6 cellular contexts compared by ENCODE assay signal in genomic region chr12:122484385-122484784, GRCh38. TPM values are rescaled to one million over a fixed set of nuclear protein-coding genes. Genes with fewer than 3 reads are reported as not detected.
DNase-seq lines count a peak whose midpoint lies in the region; ATAC-seq, FAIRE-seq and TF ChIP-seq lines count a peak whose summit lies in the region.
"Not testable (repeated sequence)": the region's sequence is repeated elsewhere in the genome, so short reads cannot be mapped to it uniquely, and the experiment has no call there.

No MANE protein-coding gene starts in this region.

- BruUV-seq in K562 (replicated peaks; lab: Mats Ljungman, UMichigan) = not testable (repeated sequence)

- 0 out of 2 replicates have a peak overlapping the region, but pooled peaks have one; percentile 12 for H3K27ac ChIP-seq in RWPE1
- H3K27ac ChIP-seq in K562 (ENCODE audit: extremely low read depth, low read depth, low read length) = not testable (repeated sequence)

- TF ChIP-seq CTCF in RWPE1 (conservative IDR thresholded peaks at IDR 0.05; ENCODE audit: low read depth); K562 (IDR thresholded peaks at IDR 0.05 in 2 of 3, conservative IDR thresholded peaks at IDR 0.05 in 1 of 3; ENCODE audit: insufficient read depth in 2 of 3, low read depth in 1 of 3, low read length in 3 of 3); glutamatergic neuron (IDR thresholded peaks at IDR 0.05; ENCODE audit: partially characterized antibody, unreplicated experiment): not testable (repeated sequence)

- not testable (repeated sequence) for H3K4me3 ChIP-seq in K562

- POLR2A ChIA-PET in RWPE1 (lab: Yijun Ruan, JAX; ENCODE audit: low non-redundant PET) (interaction anchor here (0.7 kb wide), 1 partner anchor 164 kb away, joined by 3 read pairs; no protein-coding TSS in a partner anchor), K562 (lab: Yijun Ruan, JAX) (interaction anchor here (0.6 to 7.3 kb wide), 8 partner anchors 11 to 164 kb away, joined by 3 to 125 read pairs (median 4); partner anchors contain the start of gene ZCCHC8)

- H3K4me1 Mint-ChIP-seq in activated CD4-positive, alpha-beta T cell treated with anti-CD3 and anti-CD28 coated beads, Interleukin-2, amount 10 ng/mL, durations not matched to agents 24 days and 14 days; activated T-helper 2 cell treated with anti-CD3 and anti-CD28 coated beads, Interferon-gamma antibody, Interleukin-2, Interleukin-4, amounts not matched to agents 10 μg/mL and 5 μg/mL and 100 μg/mL, durations not matched to agents 14 hours and 24 hours and 36 hours (ENCODE audit: low read depth); glutamatergic neuron (ENCODE audit: low read depth, unreplicated experiment); stimulated activated naive B cell treated with anti-CD40 and anti-IgM and Interleukin-4, amounts not matched to agents 10 μg/mL and 1 μg/mL and 100 μg/mL, for 72 hours: not testable (repeated sequence)

- WGBS in K562 (ENCODE audit: insufficient coverage, low coverage, missing lambda C conversion rate) = 91% methylated on average over 1 of the region's 1 CpG

- not testable (repeated sequence) for TF ChIP-seq EP300 in K562 (IDR thresholded peaks at IDR 0.05; ENCODE audit: low read length)

- not testable (repeated sequence) for DNase-seq in RWPE1 (ENCODE audit: low spot score); activated CD4-positive, alpha-beta T cell treated with anti-CD3 and anti-CD28 coated beads, Interleukin-2, amount 10 ng/mL, durations not matched to agents 24 days and 14 days; K562 (ENCODE audit: extremely low read depth in 1 of 4, low spot score in 3 of 4); glutamatergic neuron; stimulated activated naive B cell treated with anti-CD40 and anti-IgM and Interleukin-4, amounts not matched to agents 10 μg/mL and 1 μg/mL and 100 μg/mL, for 72 hours
- DNase-seq in activated T-helper 2 cell treated with anti-CD3 and anti-CD28 coated beads, Interferon-gamma antibody, Interleukin-2, Interleukin-4, amounts not matched to agents 10 μg/mL and 5 μg/mL and 100 μg/mL, durations not matched to agents 14 hours and 24 hours and 36 hours (ENCODE audit: low spot score) = peak; percentile 0

- intact Hi-C loops in activated CD4-positive, alpha-beta T cell treated with anti-CD3 and anti-CD28 coated beads, Interleukin-2, amount 10 ng/mL, durations not matched to agents 24 days and 14 days (cut with micrococcal nuclease); activated T-helper 2 cell treated with anti-CD3 and anti-CD28 coated beads, Interferon-gamma antibody, Interleukin-2, Interleukin-4, amounts not matched to agents 10 μg/mL and 5 μg/mL and 100 μg/mL, durations not matched to agents 14 hours and 24 hours and 36 hours (cut with micrococcal nuclease); K562 (cut with micrococcal nuclease): not testable (repeated sequence)

- peak overlapping the region; percentile 2 for H3K27ac Mint-ChIP-seq in activated CD4-positive, alpha-beta T cell treated with anti-CD3 and anti-CD28 coated beads, Interleukin-2, amount 10 ng/mL, durations not matched to agents 24 days and 14 days
- H3K27ac Mint-ChIP-seq in activated T-helper 2 cell treated with anti-CD3 and anti-CD28 coated beads, Interferon-gamma antibody, Interleukin-2, Interleukin-4, amounts not matched to agents 10 μg/mL and 5 μg/mL and 100 μg/mL, durations not matched to agents 14 hours and 24 hours and 36 hours = peak overlapping the region; percentile 35
- H3K27ac Mint-ChIP-seq in glutamatergic neuron (ENCODE audit: unreplicated experiment) = peak overlapping the region; percentile 10
- peak overlapping the region; percentile 0 for H3K27ac Mint-ChIP-seq in stimulated activated naive B cell treated with anti-CD40 and anti-IgM and Interleukin-4, amounts not matched to agents 10 μg/mL and 1 μg/mL and 100 μg/mL, for 72 hours

- H2AFZ ChIP-seq in K562 (ENCODE audit: low read depth, low read length) = not testable (repeated sequence)

- CTCF ChIA-PET in RWPE1 (lab: Yijun Ruan, JAX) = interaction anchor here (0.8 kb wide), 1 partner anchor 85 kb away, joined by 3 read pairs; no protein-coding TSS in a partner anchor
- CTCF ChIA-PET in K562 (lab: Yijun Ruan, JAX; ENCODE audit: low intra/inter-chr PET ratio) = not testable (repeated sequence)

- not testable (repeated sequence) for H3K9me3 ChIP-seq in K562 (replicated peaks; ENCODE audit: control insufficient read depth, insufficient read depth, low read depth, low read length)

- H3K4me1 ChIP-seq in K562 (replicated peaks in 1 of 2; ENCODE audit: control insufficient read depth in 2 of 2, insufficient read depth in 2 of 2, low read length in 2 of 2) = not testable (repeated sequence)

- not testable (repeated sequence) for FAIRE-seq in K562 (lab: Jason Lieb, UNC)

- in situ Hi-C loops in K562 (cut with MboI) = not testable (repeated sequence)

- not testable (repeated sequence) for H3K9ac ChIP-seq in K562 (ENCODE audit: insufficient read depth in 1 of 2, low read depth in 2 of 2, low read length in 2 of 2)

- H3K27me3 Mint-ChIP-seq in activated CD4-positive, alpha-beta T cell treated with anti-CD3 and anti-CD28 coated beads, Interleukin-2, amount 10 ng/mL, durations not matched to agents 24 days and 14 days; activated T-helper 2 cell treated with anti-CD3 and anti-CD28 coated beads, Interferon-gamma antibody, Interleukin-2, Interleukin-4, amounts not matched to agents 10 μg/mL and 5 μg/mL and 100 μg/mL, durations not matched to agents 14 hours and 24 hours and 36 hours (ENCODE audit: low read depth); glutamatergic neuron (ENCODE audit: unreplicated experiment); stimulated activated naive B cell treated with anti-CD40 and anti-IgM and Interleukin-4, amounts not matched to agents 10 μg/mL and 1 μg/mL and 100 μg/mL, for 72 hours: not testable (repeated sequence)

- H3K36me3 Mint-ChIP-seq in activated CD4-positive, alpha-beta T cell treated with anti-CD3 and anti-CD28 coated beads, Interleukin-2, amount 10 ng/mL, durations not matched to agents 24 days and 14 days (ENCODE audit: low read depth) = peaks cover 63% of the 10 kb centered on the region
- H3K36me3 Mint-ChIP-seq in activated T-helper 2 cell treated with anti-CD3 and anti-CD28 coated beads, Interferon-gamma antibody, Interleukin-2, Interleukin-4, amounts not matched to agents 10 μg/mL and 5 μg/mL and 100 μg/mL, durations not matched to agents 14 hours and 24 hours and 36 hours (ENCODE audit: low read depth) = peaks cover 73% of the 10 kb centered on the region
- H3K36me3 Mint-ChIP-seq in glutamatergic neuron (ENCODE audit: unreplicated experiment) = not testable (repeated sequence)
- peaks cover 32 to 43% of the 10 kb centered on the region in 2 donors for H3K36me3 Mint-ChIP-seq in stimulated activated naive B cell treated with anti-CD40 and anti-IgM and Interleukin-4, amounts not matched to agents 10 μg/mL and 1 μg/mL and 100 μg/mL, for 72 hours

- not testable (repeated sequence) for H4K20me1 ChIP-seq in K562 (replicated peaks; ENCODE audit: control insufficient read depth, insufficient read depth, low read length)

- peaks cover 91% of the 10 kb centered on the region for H3K36me3 ChIP-seq in K562 (ENCODE audit: control insufficient read depth, insufficient read depth, low read length)

- not testable (repeated sequence) for H3K27me3 ChIP-seq in K562 (ENCODE audit: control insufficient read depth in 2 of 2, insufficient read depth in 2 of 2, low read length in 2 of 2)

- not testable (repeated sequence) for TF ChIP-seq RAD21 in K562 (CRISPR knock-in tag; conservative IDR thresholded peaks at IDR 0.05 in 1 of 2, IDR thresholded peaks at IDR 0.05 in 1 of 2)

- H3K79me2 ChIP-seq in K562 (ENCODE audit: control insufficient read depth, insufficient read depth, low read length) = not testable (repeated sequence)

- not testable (repeated sequence) for H3K4me2 ChIP-seq in K562 (ENCODE audit: insufficient read depth, low read length)

- H3K9me1 ChIP-seq in K562 (ENCODE audit: control insufficient read depth, insufficient read depth, low read length) = not testable (repeated sequence)

- H3K9me3 Mint-ChIP-seq in activated CD4-positive, alpha-beta T cell treated with anti-CD3 and anti-CD28 coated beads, Interleukin-2, amount 10 ng/mL, durations not matched to agents 24 days and 14 days; activated T-helper 2 cell treated with anti-CD3 and anti-CD28 coated beads, Interferon-gamma antibody, Interleukin-2, Interleukin-4, amounts not matched to agents 10 μg/mL and 5 μg/mL and 100 μg/mL, durations not matched to agents 14 hours and 24 hours and 36 hours; glutamatergic neuron (ENCODE audit: unreplicated experiment); stimulated activated naive B cell treated with anti-CD40 and anti-IgM and Interleukin-4, amounts not matched to agents 10 μg/mL and 1 μg/mL and 100 μg/mL, for 72 hours: not testable (repeated sequence)

- ATAC-seq in K562; stimulated activated naive B cell treated with anti-CD40 and anti-IgM and Interleukin-4, amounts not matched to agents 10 μg/mL and 1 μg/mL and 100 μg/mL, for 72 hours (replicated peaks): not testable (repeated sequence)

- not testable (repeated sequence) for H3K4me3 Mint-ChIP-seq in activated CD4-positive, alpha-beta T cell treated with anti-CD3 and anti-CD28 coated beads, Interleukin-2, amount 10 ng/mL, durations not matched to agents 24 days and 14 days; activated T-helper 2 cell treated with anti-CD3 and anti-CD28 coated beads, Interferon-gamma antibody, Interleukin-2, Interleukin-4, amounts not matched to agents 10 μg/mL and 5 μg/mL and 100 μg/mL, durations not matched to agents 14 hours and 24 hours and 36 hours (ENCODE audit: low read depth); glutamatergic neuron (ENCODE audit: unreplicated experiment); stimulated activated naive B cell treated with anti-CD40 and anti-IgM and Interleukin-4, amounts not matched to agents 10 μg/mL and 1 μg/mL and 100 μg/mL, for 72 hours

- not testable (repeated sequence) for TF ChIP-seq POLR2A in K562 (conservative IDR thresholded peaks at IDR 0.05)

RNA-seq across cellular contexts. Expression of gene ZCCHC8, which starts 16.3 kb away (rescaled TPM):
- total RNA-seq in activated CD4-positive, alpha-beta T cell treated with anti-CD3 and anti-CD28 coated beads, Interleukin-2, amount 10 ng/mL, durations not matched to agents 24 days and 14 days = 41.4 and 41.9 TPM in 2 replicates
- 38.6 and 39.7 TPM in 2 replicates for total RNA-seq in activated T-helper 2 cell treated with anti-CD3 and anti-CD28 coated beads, Interferon-gamma antibody, Interleukin-2, Interleukin-4, amounts not matched to agents 10 μg/mL and 5 μg/mL and 100 μg/mL, durations not matched to agents 14 hours and 24 hours and 36 hours
- total RNA-seq in K562 (2011; cell fraction: chromatin; rRNA removed; ENCODE audit: low replicate concordance) = 46.3 and 139 TPM in 2 replicates
- 22.3 and 27.9 TPM in 2 replicates for total RNA-seq in K562 (2011; cell fraction: nucleolus; rRNA removed)
- total RNA-seq in K562 (2011; cell fraction: nucleoplasm; rRNA removed) = 46.5 and 73.4 TPM in 2 replicates
- total RNA-seq in K562 (2014; rRNA removed) (25.3 and 27.7 TPM in 2 replicates), K562 (2014; rRNA removed; fragmentation: Illumina TruSeq; extraction: Trizol) (41.1 and 50.2 TPM in 2 replicates), K562 (2015; rRNA removed; fragmentation: Illumina TruSeq; extraction: Trizol) (32.5 and 36.5 TPM in 2 replicates), K562 (2021) (34.1 and 36.0 TPM in 2 replicates), glutamatergic neuron (ENCODE audit: unreplicated experiment) (29.3 TPM)
- polyA plus RNA-seq in K562 (2011; rRNA removed) (28.9 and 32.0 TPM in 2 replicates), K562 (2014; fragmentation: Illumina TruSeq; extraction: Trizol) (41.3 and 50.9 TPM in 2 replicates), K562 (2014; fragmentation: Nextera tagmentation; extraction: Ambion mirVana) (10 to 100 TPM; 14.8 to 20.7 TPM), K562 (2014; rRNA removed) (34.8 and 37.9 TPM in 2 replicates)
- polyA plus RNA-seq in K562 (2011; cell fraction: cytosol; rRNA removed) = 15.4 and 21.2 TPM in 2 replicates
- polyA plus RNA-seq in K562 (2011; cell fraction: nucleus; rRNA removed) = 40.8 and 51.1 TPM in 2 replicates
- 21.2 and 36.6 TPM in 2 replicates for polyA plus RNA-seq in K562 (2012)
- 27.6 and 29.6 TPM in 2 replicates for polyA minus RNA-seq in K562 (2011; rRNA and poly(A)+ RNA removed)
- 13.9 and 15.6 TPM in 2 replicates for polyA minus RNA-seq in K562 (2011; cell fraction: cytosol; rRNA and poly(A)+ RNA removed)
- 15.1 and 30.9 TPM in 2 replicates for polyA minus RNA-seq in K562 (2011; cell fraction: nucleus; rRNA and poly(A)+ RNA removed)

RNA-seq across cellular contexts. Expression of gene RSRC2, which starts 42.4 kb away (rescaled TPM):
- total RNA-seq in activated CD4-positive, alpha-beta T cell treated with anti-CD3 and anti-CD28 coated beads, Interleukin-2, amount 10 ng/mL, durations not matched to agents 24 days and 14 days = 99.7 and 101 TPM in 2 replicates
- total RNA-seq in activated T-helper 2 cell treated with anti-CD3 and anti-CD28 coated beads, Interferon-gamma antibody, Interleukin-2, Interleukin-4, amounts not matched to agents 10 μg/mL and 5 μg/mL and 100 μg/mL, durations not matched to agents 14 hours and 24 hours and 36 hours = 105 and 107 TPM in 2 replicates
- total RNA-seq in K562 (2011; cell fraction: chromatin; rRNA removed; ENCODE audit: low replicate concordance) = 98.7 and 318 TPM in 2 replicates
- 46.5 and 58.4 TPM in 2 replicates for total RNA-seq in K562 (2011; cell fraction: nucleolus; rRNA removed)
- 128 and 216 TPM in 2 replicates for total RNA-seq in K562 (2011; cell fraction: nucleoplasm; rRNA removed)
- total RNA-seq in K562 (2014; rRNA removed) (65.9 and 83.6 TPM in 2 replicates), K562 (2014; rRNA removed; fragmentation: Illumina TruSeq; extraction: Trizol) (112 and 125 TPM in 2 replicates), K562 (2015; rRNA removed; fragmentation: Illumina TruSeq; extraction: Trizol) (109 and 120 TPM in 2 replicates), K562 (2021) (55.5 and 56.9 TPM in 2 replicates), glutamatergic neuron (ENCODE audit: unreplicated experiment) (104 TPM)
- polyA plus RNA-seq in K562 (2011; rRNA removed) (66.6 and 70.1 TPM in 2 replicates), K562 (2014; fragmentation: Illumina TruSeq; extraction: Trizol) (87.5 and 123 TPM in 2 replicates), K562 (2014; fragmentation: Nextera tagmentation; extraction: Ambion mirVana) (10 to 100 TPM; 52.6 to 72.3 TPM), K562 (2014; rRNA removed) (65.0 and 80.3 TPM in 2 replicates)
- 4.7 and 14.5 TPM in 2 replicates for polyA plus RNA-seq in K562 (2011; cell fraction: cytosol; rRNA removed)
- 82.9 and 129 TPM in 2 replicates for polyA plus RNA-seq in K562 (2011; cell fraction: nucleus; rRNA removed)
- 44.7 and 51.8 TPM in 2 replicates for polyA plus RNA-seq in K562 (2012)
- 55.6 and 64.7 TPM in 2 replicates for polyA minus RNA-seq in K562 (2011; rRNA and poly(A)+ RNA removed)
- 13.8 and 20.4 TPM in 2 replicates for polyA minus RNA-seq in K562 (2011; cell fraction: cytosol; rRNA and poly(A)+ RNA removed)
- polyA minus RNA-seq in K562 (2011; cell fraction: nucleus; rRNA and poly(A)+ RNA removed) = 44.2 and 98.2 TPM in 2 replicates

RNA-seq across cellular contexts. Expression of gene KNTC1, which starts 42.7 kb away (rescaled TPM):
- 128 and 129 TPM in 2 replicates for total RNA-seq in activated CD4-positive, alpha-beta T cell treated with anti-CD3 and anti-CD28 coated beads, Interleukin-2, amount 10 ng/mL, durations not matched to agents 24 days and 14 days
- total RNA-seq in activated T-helper 2 cell treated with anti-CD3 and anti-CD28 coated beads, Interferon-gamma antibody, Interleukin-2, Interleukin-4, amounts not matched to agents 10 μg/mL and 5 μg/mL and 100 μg/mL, durations not matched to agents 14 hours and 24 hours and 36 hours = 121 and 122 TPM in 2 replicates
- 430 and 898 TPM in 2 replicates for total RNA-seq in K562 (2011; cell fraction: chromatin; rRNA removed; ENCODE audit: low replicate concordance)
- total RNA-seq in K562 (2011; cell fraction: nucleolus; rRNA removed) = 165 and 228 TPM in 2 replicates
- total RNA-seq in K562 (2011; cell fraction: nucleoplasm; rRNA removed) = 371 and 438 TPM in 2 replicates
- total RNA-seq in K562 (2014; rRNA removed) (62.7 and 69.9 TPM in 2 replicates), K562 (2014; rRNA removed; fragmentation: Illumina TruSeq; extraction: Trizol) (134 and 135 TPM in 2 replicates), K562 (2015; rRNA removed; fragmentation: Illumina TruSeq; extraction: Trizol) (110 and 120 TPM in 2 replicates), K562 (2021) (82.3 and 83.1 TPM in 2 replicates), glutamatergic neuron (ENCODE audit: unreplicated experiment) (34.0 TPM)
- polyA plus RNA-seq in K562 (2011; rRNA removed) (130 and 146 TPM in 2 replicates), K562 (2014; fragmentation: Illumina TruSeq; extraction: Trizol) (74.1 and 99.6 TPM in 2 replicates), K562 (2014; fragmentation: Nextera tagmentation; extraction: Ambion mirVana) (10 to 100 TPM; 38.9 to 57.8 TPM), K562 (2014; rRNA removed) (102 and 103 TPM in 2 replicates)
- polyA plus RNA-seq in K562 (2011; cell fraction: cytosol; rRNA removed) = 26.7 and 41.9 TPM in 2 replicates
- polyA plus RNA-seq in K562 (2011; cell fraction: nucleus; rRNA removed) = 353 and 375 TPM in 2 replicates
- polyA plus RNA-seq in K562 (2012) = 55.8 and 85.6 TPM in 2 replicates
- 198 and 218 TPM in 2 replicates for polyA minus RNA-seq in K562 (2011; rRNA and poly(A)+ RNA removed)
- polyA minus RNA-seq in K562 (2011; cell fraction: cytosol; rRNA and poly(A)+ RNA removed) = 42.0 and 54.2 TPM in 2 replicates
- 158 and 332 TPM in 2 replicates for polyA minus RNA-seq in K562 (2011; cell fraction: nucleus; rRNA and poly(A)+ RNA removed)
